ENCODE assay signal across 8 cellular contexts in genomic region chr2:175111200-175111657, GRCh38. TPM values are rescaled to one million over a fixed set of nuclear protein-coding genes. Genes with fewer than 3 reads are reported as not detected.
A peak's percentile ranks its signal among the peaks of the same experiment; 100 is the strongest.
DNase-seq lines count a peak whose midpoint lies in the region; ATAC-seq and TF ChIP-seq lines count a peak whose summit lies in the region.

No MANE protein-coding gene starts in this region.

- TF ChIP-seq CTCF in right atrium auricular region (IDR thresholded peaks at IDR 0.05): peak; percentile 78 to 81

- no peaks in the 10 kb centered on the region for H3K9me3 Mint-ChIP-seq in activated T-helper 1 cell treated with anti-CD3 and anti-CD28 coated beads, Interleukin-12 subunit alpha, Interleukin-12 subunit beta, Interleukin-2, Interleukin-4 antibody, amounts not matched to agents 30 ng/mL and 10 ng/mL and 1 ng/mL, durations not matched to agents 14 hours and 24 hours and 36 hours

- no peak overlapping the region for H3K4me3 ChIP-seq in right atrium auricular region

- H3K4me3 Mint-ChIP-seq in activated T-helper 1 cell treated with anti-CD3 and anti-CD28 coated beads, Interleukin-12 subunit alpha, Interleukin-12 subunit beta, Interleukin-2, Interleukin-4 antibody, amounts not matched to agents 30 ng/mL and 10 ng/mL and 1 ng/mL, durations not matched to agents 14 hours and 24 hours and 36 hours: no peak overlapping the region

- H3K9me3 ChIP-seq in right atrium auricular region: no peaks in the 10 kb centered on the region

- H3K36me3 ChIP-seq in right atrium auricular region: peaks cover 13% of the 10 kb centered on the region

- H3K27me3 Mint-ChIP-seq in activated T-helper 1 cell treated with anti-CD3 and anti-CD28 coated beads, Interleukin-12 subunit alpha, Interleukin-12 subunit beta, Interleukin-2, Interleukin-4 antibody, amounts not matched to agents 30 ng/mL and 10 ng/mL and 1 ng/mL, durations not matched to agents 14 hours and 24 hours and 36 hours (ENCODE audit: insufficient read depth): no peaks in the 10 kb centered on the region

- H3K4me1 Mint-ChIP-seq in activated T-helper 1 cell treated with anti-CD3 and anti-CD28 coated beads, Interleukin-12 subunit alpha, Interleukin-12 subunit beta, Interleukin-2, Interleukin-4 antibody, amounts not matched to agents 30 ng/mL and 10 ng/mL and 1 ng/mL, durations not matched to agents 14 hours and 24 hours and 36 hours (ENCODE audit: low read depth): peaks cover 4% of the 10 kb centered on the region

- no peaks in the 10 kb centered on the region for H3K27me3 ChIP-seq in right atrium auricular region

- no peak overlapping the region for H3K27ac ChIP-seq in right atrium auricular region

- H3K4me1 ChIP-seq in right atrium auricular region: no peaks in the 10 kb centered on the region

- DNase-seq in Daoy (ENCODE audit: low read depth) (peak; percentile 4), NCI-H146 (lab: John Stamatoyannopoulos, UW) (peak; percentile 15), right atrium auricular region (ENCODE audit: low spot score) (no peak), smooth muscle cell of the brain vasculature (ENCODE audit: low read depth, low spot score) (peak; percentile 31)
- no peak for DNase-seq in activated T-helper 1 cell treated with anti-CD3 and anti-CD28 coated beads, Interleukin-12 subunit alpha, Interleukin-12 subunit beta, Interleukin-2, Interleukin-4 antibody, amounts not matched to agents 30 ng/mL and 10 ng/mL and 1 ng/mL, durations not matched to agents 14 hours and 24 hours and 36 hours (ENCODE audit: low spot score)

- peak overlapping the region; percentile 31 for H3K27ac Mint-ChIP-seq in activated T-helper 1 cell treated with anti-CD3 and anti-CD28 coated beads, Interleukin-12 subunit alpha, Interleukin-12 subunit beta, Interleukin-2, Interleukin-4 antibody, amounts not matched to agents 30 ng/mL and 10 ng/mL and 1 ng/mL, durations not matched to agents 14 hours and 24 hours and 36 hours

- H3K36me3 Mint-ChIP-seq in activated T-helper 1 cell treated with anti-CD3 and anti-CD28 coated beads, Interleukin-12 subunit alpha, Interleukin-12 subunit beta, Interleukin-2, Interleukin-4 antibody, amounts not matched to agents 30 ng/mL and 10 ng/mL and 1 ng/mL, durations not matched to agents 14 hours and 24 hours and 36 hours (ENCODE audit: low read depth): peaks cover 36% of the 10 kb centered on the region

- ATAC-seq in GM21619 (IDR thresholded peaks at IDR 0.05; ENCODE audit: unreplicated experiment) (peak; percentile 94), GM19023 (IDR thresholded peaks at IDR 0.05; ENCODE audit: unreplicated experiment) (no peak), HG03565 (IDR thresholded peaks at IDR 0.05; ENCODE audit: unreplicated experiment) (no peak)

- intact Hi-C loops in activated T-helper 1 cell treated with anti-CD3 and anti-CD28 coated beads, Interleukin-12 subunit alpha, Interleukin-12 subunit beta, Interleukin-2, Interleukin-4 antibody, amounts not matched to agents 30 ng/mL and 10 ng/mL and 1 ng/mL, durations not matched to agents 14 hours and 24 hours and 36 hours (cut with micrococcal nuclease): loop anchor here (1.0 to 5.0 kb wide), 6 partner anchors 41 to 414 kb away; partner anchors contain the start of genes ATF2 and ATP5MC3

RNA-seq across cellular contexts. Expression of gene ATF2, which starts 56.8 kb away (rescaled TPM):
- total RNA-seq in Daoy (2014; rRNA removed; shearing (Covaris generic)): 22.5 and 44.6 TPM in 2 replicates
- 57.0 and 59.7 TPM in 2 replicates for total RNA-seq in activated T-helper 1 cell treated with anti-CD3 and anti-CD28 coated beads, Interleukin-12 subunit alpha, Interleukin-12 subunit beta, Interleukin-2, Interleukin-4 antibody, amounts not matched to agents 30 ng/mL and 10 ng/mL and 1 ng/mL, durations not matched to agents 14 hours and 24 hours and 36 hours
- 10 to 100 TPM; 22.3 to 28.1 TPM for total RNA-seq in right atrium auricular region

Comparison
In these comparisons a context has a peak if more than half of its experiments do, and no peak if none do; other contexts are left out.
1. DNase-seq: peak in Daoy (single experiment), NCI-H146 (single experiment) and smooth muscle cell of the brain vasculature (single experiment); none in activated T-helper 1 cell treated with anti-CD3 and anti-CD28 coated beads, Interleukin-12 subunit alpha, Interleukin-12 subunit beta, Interleukin-2, Interleukin-4 antibody, amounts not matched to agents 30 ng/mL and 10 ng/mL and 1 ng/mL, durations not matched to agents 14 hours and 24 hours and 36 hours (single experiment) and right atrium auricular region (single experiment).